8 cellular contexts compared by ENCODE assay signal in genomic region chr10:42638053-42638820, GRCh38. TPM values are rescaled to one million over a fixed set of nuclear protein-coding genes. Genes with fewer than 3 reads are reported as not detected.
DNase-seq lines count a peak whose midpoint lies in the region; ATAC-seq, FAIRE-seq and TF ChIP-seq lines count a peak whose summit lies in the region.

Gene ZNF33B (minus strand): TSS chr10:42638570. CDS start chr10:42636928, 1,642 bp downstream.

- H3K9me2 ChIP-seq in SU-DHL-6 (replicated peaks; ENCODE audit: insufficient read depth, low read length), result no peaks in the 10 kb centered on the region

- no peaks in the 10 kb centered on the region for H3K9me3 ChIP-seq in SU-DHL-6 (ENCODE audit: insufficient read depth, low read length)
- H3K9me3 ChIP-seq in pancreas, result no peaks in the 10 kb centered on the region
- no peaks in the 10 kb centered on the region for H3K9me3 ChIP-seq in tibial artery

- FAIRE-seq in pancreas (lab: Jason Lieb, UNC), result no peak

- H3K27me3 ChIP-seq in SU-DHL-6 (ENCODE audit: low read length), result no peaks in the 10 kb centered on the region
- H3K27me3 ChIP-seq in pancreas, result no peaks in the 10 kb centered on the region
- H3K27me3 ChIP-seq in tibial artery, result no peaks in the 10 kb centered on the region

- H3K27ac Mint-ChIP-seq in activated naive CD8-positive, alpha-beta T cell treated with anti-CD3 and anti-CD28 coated beads, Interleukin-2, amount 10 ng/mL, durations not matched to agents 7 days and 5 days, result peak within 1 kb of the TSS; percentile 97

- TF ChIP-seq CTCF in GM12875 (IDR thresholded peaks at IDR 0.05; ENCODE audit: borderline replicate concordance, insufficient read depth, low read depth, low read length) (no peak), SU-DHL-6 (IDR thresholded peaks at IDR 0.05; ENCODE audit: insufficient read depth, low read length, poor library complexity, severe bottlenecking) (no peak), pancreas (IDR thresholded peaks at IDR 0.05) (no peak), tibial artery (IDR thresholded peaks at IDR 0.05) (no peak)

- H3F3A ChIP-seq in SU-DHL-6 (ENCODE audit: insufficient read depth), result 0 out of 2 replicates have a peak, but pooled peaks cover 5% of the 10 kb centered on the region

- H3K4me1 Mint-ChIP-seq in activated naive CD8-positive, alpha-beta T cell treated with anti-CD3 and anti-CD28 coated beads, Interleukin-2, amount 10 ng/mL, durations not matched to agents 7 days and 5 days, result peaks cover 24% of the 10 kb centered on the region

- peaks cover 22% of the 10 kb centered on the region for H3K36me3 Mint-ChIP-seq in activated naive CD8-positive, alpha-beta T cell treated with anti-CD3 and anti-CD28 coated beads, Interleukin-2, amount 10 ng/mL, durations not matched to agents 7 days and 5 days

- H3K79me2 ChIP-seq in SU-DHL-6 (ENCODE audit: insufficient read depth, low read length), result peaks cover 15% of the 10 kb centered on the region

- no peaks in the 10 kb centered on the region for H4K20me1 ChIP-seq in SU-DHL-6 (ENCODE audit: low read depth, low read length)

- peak within 1 kb of the TSS; percentile 74 for H3K4me3 ChIP-seq in GM12875 (ENCODE audit: low read depth, low read length)
- H3K4me3 ChIP-seq in SU-DHL-6 (ENCODE audit: insufficient read depth, low read length, poor library complexity, severe bottlenecking), result peak within 1 kb of the TSS; percentile 75
- peak within 1 kb of the TSS; percentile 36 to 85 (median 65) for H3K4me3 ChIP-seq in pancreas
- peak within 1 kb of the TSS; percentile 69 to 89 for H3K4me3 ChIP-seq in tibial artery

- POLR2A ChIA-PET in activated naive CD8-positive, alpha-beta T cell treated with anti-CD3 and anti-CD28 coated beads, Interleukin-2, amount 10 ng/mL, durations not matched to agents 7 days and 5 days (lab: Charles Lee), result interaction anchor here (0.7 kb wide), 2 partner anchors 116 to 145 kb away, joined by 3 to 4 read pairs; no protein-coding TSS in a partner anchor

- H3K27me3 Mint-ChIP-seq in activated naive CD8-positive, alpha-beta T cell treated with anti-CD3 and anti-CD28 coated beads, Interleukin-2, amount 10 ng/mL, durations not matched to agents 7 days and 5 days, result no peaks in the 10 kb centered on the region

- ATAC-seq in HG02763 (IDR thresholded peaks at IDR 0.05; ENCODE audit: unreplicated experiment), result peak; percentile 94
- ATAC-seq in activated naive CD8-positive, alpha-beta T cell treated with anti-CD3 and anti-CD28 coated beads, Interleukin-2, amount 10 ng/mL, durations not matched to agents 7 days and 5 days (ENCODE audit: low read depth), result peak; percentile 98
- ATAC-seq in Right ventricle myocardium superior (ENCODE audit: poor library complexity), result peak; percentile 99
- ATAC-seq in pancreas, result peak; percentile 85 to 96 (median 88)

- DNase-seq in NCI-H1417 (lab: John Stamatoyannopoulos, UW) (peak; percentile 90 to 96 (median 93)), Right ventricle myocardium superior (peak; percentile 96), pancreas (peak; percentile 96 to 99 (median 96)), tibial artery (peak; percentile 89 to 94)
- peak; percentile 94 for DNase-seq in activated naive CD8-positive, alpha-beta T cell treated with anti-CD3 and anti-CD28 coated beads, Interleukin-2, amount 10 ng/mL, durations not matched to agents 7 days and 5 days

- H3K4me1 ChIP-seq in pancreas, result peaks cover 0 to 25% (median 24%) of the 10 kb centered on the region in 3 donors
- peaks cover 0 to 6% (median 3%) of the 10 kb centered on the region in 4 donors for H3K4me1 ChIP-seq in tibial artery

- intact Hi-C loops in Right ventricle myocardium superior (cut with DNase I), result loop anchor here (5.0 kb wide), 1 partner anchor 86 kb away; no protein-coding TSS in a partner anchor
- intact Hi-C loops in pancreas (cut with DNase I), result no loop called here
- intact Hi-C loops in tibial artery (cut with DNase I; ENCODE audit: low total_unique reads), result no loop called here

- peak within 1 kb of the TSS; percentile 99 for H3K4me2 ChIP-seq in SU-DHL-6 (ENCODE audit: low read depth, low read length, poor library complexity, severe bottlenecking)

- peak within 1 kb of the TSS; percentile 98 for H2AFZ ChIP-seq in SU-DHL-6 (ENCODE audit: low read depth, low read length, severe bottlenecking)

- peak within 1 kb of the TSS; percentile 94 for H3K4me3 Mint-ChIP-seq in activated naive CD8-positive, alpha-beta T cell treated with anti-CD3 and anti-CD28 coated beads, Interleukin-2, amount 10 ng/mL, durations not matched to agents 7 days and 5 days

- WGBS in pancreas, 2 donors, result 0% methylated on average over 57 to 62 of the region's 62 CpGs

- peak within 1 kb of the TSS; percentile 75 for H3K9ac ChIP-seq in SU-DHL-6 (ENCODE audit: low read length)

- H3K36me3 ChIP-seq in SU-DHL-6 (ENCODE audit: low read length) (no peaks in the 10 kb centered on the region), pancreas (no peaks in the 10 kb centered on the region), tibial artery (peaks cover 0 to 9% (median 0%) of the 10 kb centered on the region in 3 donors)

- no peaks in the 10 kb centered on the region for H3K9me3 Mint-ChIP-seq in activated naive CD8-positive, alpha-beta T cell treated with anti-CD3 and anti-CD28 coated beads, Interleukin-2, amount 10 ng/mL, durations not matched to agents 7 days and 5 days

- H3K27ac ChIP-seq in SU-DHL-6 (ENCODE audit: low read depth, low read length) (peak within 1 kb of the TSS; percentile 79), pancreas (peak within 1 kb of the TSS; percentile 87 to 99 (median 96)), tibial artery (peak within 1 kb of the TSS; percentile 81 to 92)

RNA-seq across cellular contexts. Expression of gene ZNF33B, which starts in this region (rescaled TPM):
- total RNA-seq in activated naive CD8-positive, alpha-beta T cell treated with anti-CD3 and anti-CD28 coated beads, Interleukin-2, amount 10 ng/mL, durations not matched to agents 7 days and 5 days, result 10 to 100 TPM; 30.0 to 36.1 TPM
- total RNA-seq in Right ventricle myocardium superior, result 14.0 TPM
- total RNA-seq in pancreas, result 10 to 100 TPM; 40.8 to 83.8 (median 60.6) TPM
- polyA plus RNA-seq in pancreas, result 10 to 100 TPM; 18.9 to 21.2 TPM

Comparison
In these comparisons a context has a peak if more than half of its experiments do, and no peak if none do; other contexts are left out.
1. Peak in every context shown above with its lines: DNase-seq, ATAC-seq, H3K4me3 ChIP-seq and H3K27ac ChIP-seq.